ENCODE assay signal across 23 cellular contexts in the genomic region with DNA sequence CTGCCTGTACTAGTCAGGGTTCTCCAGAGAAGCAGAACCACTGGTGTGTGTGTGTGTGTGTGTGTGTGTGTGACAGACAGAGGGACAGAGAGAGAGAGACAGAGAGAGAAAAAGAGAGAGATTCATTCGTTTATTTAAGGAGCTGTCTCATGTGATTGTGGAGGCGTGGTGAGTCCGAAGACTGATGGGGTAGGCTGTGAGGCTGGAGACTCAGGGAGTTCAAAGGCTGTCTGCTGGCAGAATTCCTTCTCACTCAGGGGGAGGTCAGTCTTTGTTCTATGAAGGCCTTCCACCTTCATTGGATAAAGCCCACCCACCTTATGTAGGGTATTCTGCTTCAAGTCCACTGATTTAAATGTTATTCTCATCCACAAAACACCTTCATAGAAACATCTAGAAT.
DNase-seq lines count a peak whose midpoint lies in the region; ATAC-seq and TF ChIP-seq lines count a peak whose summit lies in the region.
"Had no signal": no experiment of that assay in that cellular context is flagged by ENCODE, and none has a peak within 500 bp of the region (broad histone marks: within the 10 kb centered on the region; RNA-seq: fewer than 3 reads in every experiment).

No MANE protein-coding gene starts in this region.

- peak overlapping the region; percentile 19; the same call in 1 of the 2 replicates for H3K27ac ChIP-seq in BLaER1
- H3K27ac ChIP-seq in neuronal stem cell (replicated peaks; ENCODE audit: low read length): no peak overlapping the region

- H2BK120ac ChIP-seq in neuronal stem cell (ENCODE audit: low read depth, low read length): no peak overlapping the region

- H2BK5ac ChIP-seq in neuronal stem cell (ENCODE audit: low read length): no peak overlapping the region

- H3K4me3 ChIP-seq in BLaER1 (no peak overlapping the region), neuronal stem cell (ENCODE audit: low read length in 2 of 2) (no peak overlapping the region)

- no peak overlapping the region for H4K8ac ChIP-seq in neuronal stem cell (ENCODE audit: low read depth, low read length)

- no CpG with 5 or more reads among the region's 3 CpGs for WGBS in neuronal stem cell (ENCODE audit: extremely low coverage in 2 of 2, insufficient read length in 2 of 2, insufficient replicate concordance in 1 of 2), 2 donors

- H2AK5ac ChIP-seq in neuronal stem cell (ENCODE audit: low read depth, low read length): no peak overlapping the region

- no peak overlapping the region for H2BK12ac ChIP-seq in neuronal stem cell (ENCODE audit: low read length)

- peak overlapping the region; percentile 24 for H3K18ac ChIP-seq in neuronal stem cell (ENCODE audit: low read length)

- H2AFZ ChIP-seq in neuronal stem cell (ENCODE audit: low read length): peak overlapping the region; percentile 80

- CTCF ChIA-PET in WTC11 (lab: Charles Lee): interaction anchor here (0.7 kb wide), 1 partner anchor 16 kb away, joined by 4 read pairs; no protein-coding TSS in a partner anchor

- in situ Hi-C loops in GM13976 (cut with MboI; ENCODE audit: low sequenced_read_pairs, unreplicated experiment): no loop called here

- H4K91ac ChIP-seq in neuronal stem cell (ENCODE audit: low read depth, low read length, poor library complexity): no peak overlapping the region

- H3K4me3 Mint-ChIP-seq in WTC11: no peak overlapping the region
- H3K4me3 Mint-ChIP-seq: CD14-positive monocyte, H9, HFFc6 had no signal

- TF ChIP-seq CTCF in WTC11 (IDR thresholded peaks at IDR 0.05) (no peak), GM13976 (IDR thresholded peaks at IDR 0.05; ENCODE audit: borderline replicate concordance, control extremely low read depth, extremely low read depth, insufficient read depth, missing control alignments) (no peak)

- H2BK15ac ChIP-seq in neuronal stem cell (ENCODE audit: low read length): no peak overlapping the region

- H3K36me3 ChIP-seq in BLaER1: no peaks in the 10 kb centered on the region
- H3K36me3 ChIP-seq in neuronal stem cell (replicated peaks in 1 of 2; ENCODE audit: control insufficient read depth in 2 of 2, insufficient read depth in 2 of 2, low read length in 2 of 2): no peaks in the 10 kb centered on the region

- POLR2A ChIA-PET in WTC11 (lab: Charles Lee): no interaction called here

- no peak overlapping the region for H3K27ac Mint-ChIP-seq in WTC11
- H3K27ac Mint-ChIP-seq: HFFc6 had no signal

- H3K9me3 ChIP-seq in BLaER1: peaks cover 20% of the 10 kb centered on the region
- peaks cover 0 to 4% of the 10 kb centered on the region in 2 donors for H3K9me3 ChIP-seq in neuronal stem cell (replicated peaks in 1 of 2; ENCODE audit: control insufficient read depth in 2 of 2, insufficient read depth in 1 of 2, low read depth in 1 of 2, low read length in 2 of 2)

- H3K14ac ChIP-seq in neuronal stem cell (ENCODE audit: low read length): no peak overlapping the region

- H3K4me2 ChIP-seq in BLaER1 (peak overlapping the region; percentile 5; the same call in 1 of the 2 replicates), neuronal stem cell (ENCODE audit: insufficient read depth, low read length, poor library complexity, severe bottlenecking) (no peak overlapping the region)

- DNase-seq in WTC11 (ENCODE audit: low spot score) (no peak), left kidney (ENCODE audit: low read depth, low spot score) (peak; percentile 71), neuronal stem cell (ENCODE audit: low spot score) (no peak), epidermal melanocyte (ENCODE audit: insufficient read length, low spot score) (no peak), GM13976 (ENCODE audit: low spot score) (no peak)
- DNase-seq: 8988T, DMS53, GF-D8, H9, HFFc6, KBM-7, NCI-H1092 treated with DMSO at 0.1 percent for 48 hours, NCI-H1436 treated with DMSO at 0.1 percent for 48 hours, NCI-H1930, NCI-H2227 treated with DMSO at 0.1 percent for 48 hours, NCI-H510A, NCI-H748 treated with DMSO at 0.1 percent for 48 hours had no signal

- H3K4ac ChIP-seq in neuronal stem cell (ENCODE audit: low read length): no peak overlapping the region

- H3K36me3 Mint-ChIP-seq in WTC11: no peaks in the 10 kb centered on the region
- H3K36me3 Mint-ChIP-seq: CD14-positive monocyte had no signal

- H3K27me3 ChIP-seq in BLaER1: no peaks in the 10 kb centered on the region
- H3K27me3 ChIP-seq in neuronal stem cell (ENCODE audit: control insufficient read depth in 3 of 3, insufficient read depth in 3 of 3, low read depth in 1 of 3, low read length in 3 of 3): peaks cover 0 to 2% (median 0%) of the 10 kb centered on the region in 3 experiments

- H3K4me1 ChIP-seq in BLaER1: peaks cover 45% of the 10 kb centered on the region
- peaks cover 6 to 10% of the 10 kb centered on the region in 2 donors for H3K4me1 ChIP-seq in neuronal stem cell (ENCODE audit: control insufficient read depth in 2 of 2, insufficient read depth in 1 of 2, low read depth in 1 of 2, low read length in 2 of 2)

- no peak overlapping the region for H3K9ac ChIP-seq in BLaER1
- H3K9ac ChIP-seq in neuronal stem cell (ENCODE audit: low read depth, low read length, poor library complexity): no peak overlapping the region

- no peaks in the 10 kb centered on the region for H4K20me1 ChIP-seq in BLaER1

- H3K79me1 ChIP-seq in neuronal stem cell (ENCODE audit: low read depth, low read length): no peaks in the 10 kb centered on the region

- H3K23ac ChIP-seq in neuronal stem cell (ENCODE audit: low read depth, low read length, poor library complexity): no peak overlapping the region

- H3K27me3 Mint-ChIP-seq in WTC11 (ENCODE audit: low read depth): peaks cover 2% of the 10 kb centered on the region; the same call in 1 of the 2 replicates

- 0 out of 2 replicates have a peak, but pooled peaks cover 6% of the 10 kb centered on the region for H3K9me3 Mint-ChIP-seq in WTC11
- H3K9me3 Mint-ChIP-seq: H9, HFFc6 had no signal

- H3K4me1 Mint-ChIP-seq in WTC11: peaks cover 9% of the 10 kb centered on the region
- H3K4me1 Mint-ChIP-seq: CD14-positive monocyte had no signal

- peak; percentile 63 for ATAC-seq in WTC11
- ATAC-seq in GM19023 (IDR thresholded peaks at IDR 0.05; ENCODE audit: unreplicated experiment): no peak
- ATAC-seq in HG02763 (IDR thresholded peaks at IDR 0.05; ENCODE audit: unreplicated experiment): no peak
- ATAC-seq: HepG2, Panc1 had no signal

TF ChIP-seq in WTC11, 78 proteins besides CTCF, POLR2A, EP300 and RAD21 (continues in another document):
- TF ChIP-seq, protein P1, sequence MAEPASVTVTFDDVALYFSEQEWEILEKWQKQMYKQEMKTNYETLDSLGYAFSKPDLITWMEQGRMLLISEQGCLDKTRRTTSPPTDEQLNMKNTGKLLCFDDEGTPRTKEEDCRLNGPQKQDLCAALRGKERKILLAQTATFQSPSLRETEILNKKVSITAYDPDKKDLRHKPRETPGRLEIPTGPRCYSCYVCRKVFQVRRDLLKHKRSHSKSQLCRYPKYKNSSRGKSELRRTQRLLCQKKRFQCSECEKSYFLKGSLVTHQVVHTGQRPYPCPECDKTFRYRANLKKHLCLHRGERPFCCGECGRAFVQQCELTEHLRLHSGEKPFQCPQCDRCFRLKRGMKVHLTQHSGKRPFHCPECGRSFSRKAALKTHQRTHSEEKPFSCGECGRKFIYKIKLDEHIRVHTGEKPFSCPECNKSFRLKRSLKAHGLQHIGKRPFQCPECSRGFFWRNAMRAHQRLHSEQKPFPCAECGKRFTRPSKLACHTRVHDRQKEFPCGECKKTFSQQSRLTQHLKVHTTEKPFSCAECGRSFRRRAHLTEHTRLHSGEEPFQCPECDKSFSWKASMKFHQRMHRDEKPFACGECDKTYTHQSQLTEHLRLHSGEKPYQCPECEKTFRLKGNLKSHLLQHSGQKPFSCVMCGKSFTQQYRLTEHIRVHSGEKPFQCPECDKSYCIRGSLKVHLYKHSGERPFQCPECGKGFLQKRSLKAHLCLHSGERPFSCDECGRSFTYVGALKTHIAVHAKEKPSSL (CRISPR knock-in tag; conservative IDR thresholded peaks at IDR 0.05): no peak
- TF ChIP-seq, protein P2, sequence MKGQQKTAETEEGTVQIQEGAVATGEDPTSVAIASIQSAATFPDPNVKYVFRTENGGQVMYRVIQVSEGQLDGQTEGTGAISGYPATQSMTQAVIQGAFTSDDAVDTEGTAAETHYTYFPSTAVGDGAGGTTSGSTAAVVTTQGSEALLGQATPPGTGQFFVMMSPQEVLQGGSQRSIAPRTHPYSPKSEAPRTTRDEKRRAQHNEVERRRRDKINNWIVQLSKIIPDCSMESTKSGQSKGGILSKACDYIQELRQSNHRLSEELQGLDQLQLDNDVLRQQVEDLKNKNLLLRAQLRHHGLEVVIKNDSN (CRISPR knock-in tag; IDR thresholded peaks at IDR 0.05): no peak
- TF ChIP-seq NFE2L1 (CRISPR knock-in tag; IDR thresholded peaks at IDR 0.05) (no peak), FOXK1 (CRISPR knock-in tag; IDR thresholded peaks at IDR 0.05) (no peak), ZNF232 (CRISPR knock-in tag; IDR thresholded peaks at IDR 0.05) (no peak), TP53 (CRISPR knock-in tag; IDR thresholded peaks at IDR 0.05) (no peak), ZNF671 (CRISPR knock-in tag; IDR thresholded peaks at IDR 0.05) (no peak), MXD4 (CRISPR knock-in tag; IDR thresholded peaks at IDR 0.05; ENCODE audit: borderline replicate concordance) (no peak)
- TF ChIP-seq, protein P3, sequence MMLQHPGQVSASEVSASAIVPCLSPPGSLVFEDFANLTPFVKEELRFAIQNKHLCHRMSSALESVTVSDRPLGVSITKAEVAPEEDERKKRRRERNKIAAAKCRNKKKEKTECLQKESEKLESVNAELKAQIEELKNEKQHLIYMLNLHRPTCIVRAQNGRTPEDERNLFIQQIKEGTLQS (CRISPR knock-in tag; conservative IDR thresholded peaks at IDR 0.05): no peak
- TF ChIP-seq, protein P4, sequence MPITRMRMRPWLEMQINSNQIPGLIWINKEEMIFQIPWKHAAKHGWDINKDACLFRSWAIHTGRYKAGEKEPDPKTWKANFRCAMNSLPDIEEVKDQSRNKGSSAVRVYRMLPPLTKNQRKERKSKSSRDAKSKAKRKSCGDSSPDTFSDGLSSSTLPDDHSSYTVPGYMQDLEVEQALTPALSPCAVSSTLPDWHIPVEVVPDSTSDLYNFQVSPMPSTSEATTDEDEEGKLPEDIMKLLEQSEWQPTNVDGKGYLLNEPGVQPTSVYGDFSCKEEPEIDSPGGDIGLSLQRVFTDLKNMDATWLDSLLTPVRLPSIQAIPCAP (CRISPR knock-in tag; IDR thresholded peaks at IDR 0.05): no peak
- TF ChIP-seq, protein P5, sequence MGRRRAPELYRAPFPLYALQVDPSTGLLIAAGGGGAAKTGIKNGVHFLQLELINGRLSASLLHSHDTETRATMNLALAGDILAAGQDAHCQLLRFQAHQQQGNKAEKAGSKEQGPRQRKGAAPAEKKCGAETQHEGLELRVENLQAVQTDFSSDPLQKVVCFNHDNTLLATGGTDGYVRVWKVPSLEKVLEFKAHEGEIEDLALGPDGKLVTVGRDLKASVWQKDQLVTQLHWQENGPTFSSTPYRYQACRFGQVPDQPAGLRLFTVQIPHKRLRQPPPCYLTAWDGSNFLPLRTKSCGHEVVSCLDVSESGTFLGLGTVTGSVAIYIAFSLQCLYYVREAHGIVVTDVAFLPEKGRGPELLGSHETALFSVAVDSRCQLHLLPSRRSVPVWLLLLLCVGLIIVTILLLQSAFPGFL (CRISPR knock-in tag; IDR thresholded peaks at IDR 0.05; ENCODE audit: borderline replicate concordance): no peak
